31 cellular contexts compared by ENCODE assay signal in genomic region chr10:24938076-24938475, GRCh38. TPM values are rescaled to one million over a fixed set of nuclear protein-coding genes. Genes with fewer than 3 reads are reported as not detected.
"Had no signal": no experiment of that assay in that cellular context is flagged by ENCODE, and none has a peak within 500 bp of the region (broad histone marks: within the 10 kb centered on the region; RNA-seq: fewer than 3 reads in every experiment).

No MANE protein-coding gene starts in this region.

- H3K9me3 Mint-ChIP-seq: activated CD4-positive, alpha-beta memory T cell treated with anti-CD3 and anti-CD28 coated beads, Interleukin-2, amount 10 ng/mL, durations not matched to agents 7 days and 5 days; activated CD4-positive, alpha-beta T cell treated with anti-CD3 and anti-CD28 coated beads, Interleukin-2, amount 10 ng/mL, durations not matched to agents 24 days and 14 days; activated T-cell treated with anti-CD3 and anti-CD28 coated beads, Interleukin-2, amount 50 U/mL, for 4 hours; activated T-helper 17 cell treated with anti-CD3 and anti-CD28 coated beads, Interleukin-2, amount 50 U/mL, for 72 hours; central memory CD8-positive, alpha-beta T cell; dendritic cell treated with granulocyte-macrophage colony-stimulating factor and Interleukin-4, amounts not matched to agents 40 ng/mL and 50 ng/mL, for 4 days; T-helper 2 cell treated with Interferon-gamma antibody and Interleukin-4, amounts not matched to agents 5 μg/mL and 100 μg/mL, for 36 hours had no signal

- H3K27ac ChIP-seq: brain microvascular endothelial cell, coronary artery, WERI-Rb-1 had no signal

- H3K27me3 Mint-ChIP-seq: activated B cell treated with CpG ODN at 0.5 μM for 24 hours; activated CD4-positive, alpha-beta memory T cell treated with anti-CD3 and anti-CD28 coated beads, Interleukin-2, amount 10 ng/mL, durations not matched to agents 7 days and 5 days; activated CD4-positive, alpha-beta T cell treated with anti-CD3 and anti-CD28 coated beads for 36 hours; activated CD4-positive, alpha-beta T cell treated with anti-CD3 and anti-CD28 coated beads, Interleukin-2, amount 10 ng/mL, durations not matched to agents 24 days and 14 days; activated naive CD8-positive, alpha-beta T cell; activated T-helper 17 cell treated with anti-CD3 and anti-CD28 coated beads, Interleukin-2, amount 50 U/mL, for 72 hours; central memory CD8-positive, alpha-beta T cell; dendritic cell treated with granulocyte-macrophage colony-stimulating factor and Interleukin-4, amounts not matched to agents 40 ng/mL and 50 ng/mL, for 4 days; T-helper 17 cell had no signal

- ATAC-seq: activated CD4-positive, alpha-beta T cell treated with anti-CD3 and anti-CD28 coated beads for 36 hours; activated T-cell treated with anti-CD3 and anti-CD28 coated beads, Interleukin-2, amount 50 U/mL, for 4 hours; activated T-helper 17 cell treated with anti-CD3 and anti-CD28 coated beads, Interleukin-2, amount 50 U/mL, for 72 hours; esophagus mucosa; T-helper 17 cell had no signal

- H3K4me3 ChIP-seq: coronary artery, dorsolateral prefrontal cortex had no signal

- H3K4me1 Mint-ChIP-seq: activated B cell treated with CpG ODN at 0.5 μM for 24 hours; activated CD4-positive, alpha-beta memory T cell treated with anti-CD3 and anti-CD28 coated beads, Interleukin-2, amount 10 ng/mL, durations not matched to agents 7 days and 5 days; activated CD4-positive, alpha-beta T cell treated with anti-CD3 and anti-CD28 coated beads, Interleukin-2, amount 10 ng/mL, durations not matched to agents 24 days and 14 days; activated T-helper 17 cell treated with anti-CD3 and anti-CD28 coated beads, Interleukin-2, amount 50 U/mL, for 72 hours; T-helper 17 cell had no signal

- H3K27ac Mint-ChIP-seq: activated B cell treated with CpG ODN at 0.5 μM for 24 hours; activated CD4-positive, alpha-beta memory T cell treated with anti-CD3 and anti-CD28 coated beads, Interleukin-2, amount 10 ng/mL, durations not matched to agents 7 days and 5 days; activated CD4-positive, alpha-beta T cell treated with anti-CD3 and anti-CD28 coated beads for 36 hours; activated CD4-positive, alpha-beta T cell treated with anti-CD3 and anti-CD28 coated beads, Interleukin-2, amount 10 ng/mL, durations not matched to agents 24 days and 14 days; activated naive CD8-positive, alpha-beta T cell; activated T-helper 17 cell treated with anti-CD3 and anti-CD28 coated beads, Interleukin-2, amount 50 U/mL, for 72 hours; dendritic cell treated with granulocyte-macrophage colony-stimulating factor and Interleukin-4, amounts not matched to agents 40 ng/mL and 50 ng/mL, for 4 days; endodermal cell; T-helper 17 cell; T-helper 2 cell treated with Interferon-gamma antibody and Interleukin-4, amounts not matched to agents 5 μg/mL and 100 μg/mL, for 36 hours had no signal

- DNase-seq: activated B cell treated with CpG ODN at 0.5 μM for 24 hours; activated CD4-positive, alpha-beta memory T cell treated with anti-CD3 and anti-CD28 coated beads, Interleukin-2, amount 10 ng/mL, durations not matched to agents 7 days and 5 days; activated CD4-positive, alpha-beta T cell treated with anti-CD3 and anti-CD28 coated beads for 36 hours; activated CD4-positive, CD25-positive, alpha-beta regulatory T cell treated with anti-CD3 and anti-CD28 coated beads, Interleukin-2, amount 50 U/mL, for 72 hours; activated CD8-positive, alpha-beta memory T cell treated with anti-CD3 and anti-CD28 coated beads, Interleukin-2, amount 50 U/mL, for 48 hours; activated effector memory CD4-positive, alpha-beta T cell treated with Interleukin-2 at 50 U/mL for 16 hours; activated gamma-delta T cell treated with Interleukin-2 at 50 U/mL for 16 hours; activated naive CD4-positive, alpha-beta T cell treated with anti-CD3 and anti-CD28 coated beads, Interleukin-2, amount 50 U/mL, for 16 hours; activated naive CD4-positive, alpha-beta T cell treated with Interleukin-2 at 50 U/mL for 16 hours; activated T-cell treated with anti-CD3 and anti-CD28 coated beads for 4 hours; activated T-cell treated with anti-CD3 and anti-CD28 coated beads, Interleukin-2, amount 50 U/mL, for 4 hours; amniotic stem cell; anterior cingulate cortex; brain microvascular endothelial cell; dorsolateral prefrontal cortex; effector memory CD4-positive, alpha-beta T cell; endodermal cell; head of caudate nucleus; SW 1271; T-helper 1 cell; T-helper 17 cell; T1000; WERI-Rb-1 had no signal

- H3K36me3 ChIP-seq: brain microvascular endothelial cell, WERI-Rb-1 had no signal

- H3K4me3 Mint-ChIP-seq: activated B cell treated with CpG ODN at 0.5 μM for 24 hours; activated CD4-positive, alpha-beta memory T cell treated with anti-CD3 and anti-CD28 coated beads, Interleukin-2, amount 10 ng/mL, durations not matched to agents 7 days and 5 days; activated CD4-positive, alpha-beta T cell treated with anti-CD3 and anti-CD28 coated beads for 36 hours; activated CD4-positive, alpha-beta T cell treated with anti-CD3 and anti-CD28 coated beads, Interleukin-2, amount 10 ng/mL, durations not matched to agents 24 days and 14 days; activated naive CD8-positive, alpha-beta T cell; activated T-cell treated with anti-CD3 and anti-CD28 coated beads, Interleukin-2, amount 50 U/mL, for 4 hours; activated T-helper 17 cell treated with anti-CD3 and anti-CD28 coated beads, Interleukin-2, amount 50 U/mL, for 72 hours; central memory CD8-positive, alpha-beta T cell; dendritic cell treated with granulocyte-macrophage colony-stimulating factor and Interleukin-4, amounts not matched to agents 40 ng/mL and 50 ng/mL, for 4 days; endodermal cell; T-helper 17 cell; T-helper 2 cell treated with Interferon-gamma antibody and Interleukin-4, amounts not matched to agents 5 μg/mL and 100 μg/mL, for 36 hours had no signal

- H3K27me3 ChIP-seq: brain microvascular endothelial cell, dorsolateral prefrontal cortex had no signal

RNA-seq across cellular contexts. Expression of gene PRTFDC1, which starts 14.3 kb away (rescaled TPM):
- total RNA-seq: activated B cell treated with CpG ODN at 0.5 μM for 24 hours had no signal
